ENCODE assay signal across 11 cellular contexts in genomic region chr6:37308084-37308817, GRCh38. TPM values are rescaled to one million over a fixed set of nuclear protein-coding genes. Genes with fewer than 3 reads are reported as not detected.
DNase-seq lines count a peak whose midpoint lies in the region; ATAC-seq and TF ChIP-seq lines count a peak whose summit lies in the region.
"Had no signal": no experiment of that assay in that cellular context is flagged by ENCODE, and none has a peak within 500 bp of the region (broad histone marks: within the 10 kb centered on the region; RNA-seq: fewer than 3 reads in every experiment).

No MANE protein-coding gene starts in this region.

- peak; percentile 15 for DNase-seq in activated CD8-positive, alpha-beta memory T cell treated with anti-CD3 and anti-CD28 coated beads for 24 hours
- no peak for DNase-seq in activated CD8-positive, alpha-beta memory T cell treated with anti-CD3 and anti-CD28 coated beads, Interleukin-2, amount 50 U/mL, for 4 hours
- peak; percentile 58 for DNase-seq in PC-3
- no peak for DNase-seq in left ventricle myocardium inferior
- peak in 1 of 2 donors; percentile 56 for DNase-seq in upper lobe of left lung
- DNase-seq in GM10266 (ENCODE audit: extremely low spot score): no peak
- DNase-seq: foreskin keratinocyte, KBM-7, T-cell had no signal

- TF ChIP-seq POLR2A in upper lobe of left lung (IDR thresholded peaks at IDR 0.05): no peak

- POLR2A ChIA-PET in PC-3 (lab: Charles Lee; ENCODE audit: unreplicated experiment): interaction anchor here (0.6 kb wide), 1 partner anchor 47 kb away, joined by 3 read pairs; no protein-coding TSS in a partner anchor

- H3K27me3 ChIP-seq in PC-3 (ENCODE audit: low read length) (no peaks in the 10 kb centered on the region), left ventricle myocardium inferior (ENCODE audit: low read depth) (no peaks in the 10 kb centered on the region), upper lobe of left lung (no peaks in the 10 kb centered on the region)
- H3K27me3 ChIP-seq: foreskin keratinocyte had no signal

- no peak overlapping the region for H2AFZ ChIP-seq in PC-3 (ENCODE audit: low read length)

- CTCF ChIA-PET in PC-3 (lab: Charles Lee): no interaction called here

- ATAC-seq in PC-3: peak; percentile 24; the same call in 1 of the 2 replicates
- ATAC-seq in upper lobe of left lung (ENCODE audit: low FRiP score in 2 of 2): peak; percentile 50 to 58
- no peak for ATAC-seq in HG02981 (IDR thresholded peaks at IDR 0.05; ENCODE audit: unreplicated experiment)
- no peak for ATAC-seq in GM18502 (IDR thresholded peaks at IDR 0.05; ENCODE audit: poor library complexity, unreplicated experiment)
- ATAC-seq: foreskin keratinocyte, T-cell had no signal

- H3K4me3 ChIP-seq in PC-3 (ENCODE audit: low read length) (no peak overlapping the region), left ventricle myocardium inferior (no peak overlapping the region), upper lobe of left lung (no peak overlapping the region)

- intact Hi-C loops in PC-3 (cut with micrococcal nuclease) (no loop called here), left ventricle myocardium inferior (cut with micrococcal nuclease) (no loop called here)

- H3K79me2 ChIP-seq in PC-3 (ENCODE audit: low read length): no peaks in the 10 kb centered on the region

- WGBS in upper lobe of left lung, 2 donors: 52 to 62% methylated on average over 5 of the region's 5 CpGs

- no peaks in the 10 kb centered on the region for H3K9me2 ChIP-seq in PC-3 (replicated peaks; ENCODE audit: low read length)

- no peak for TF ChIP-seq CTCF in PC-3 (conservative IDR thresholded peaks at IDR 0.05; ENCODE audit: low read depth, low read length)
- TF ChIP-seq CTCF in left ventricle myocardium inferior (IDR thresholded peaks at IDR 0.05; ENCODE audit: borderline replicate concordance): no peak
- no peak for TF ChIP-seq CTCF in upper lobe of left lung (IDR thresholded peaks at IDR 0.05)
- no peak for TF ChIP-seq CTCF in GM10266 (IDR thresholded peaks at IDR 0.05; ENCODE audit: control insufficient read depth, insufficient read depth, low read depth, missing control alignments)

- H3K9ac ChIP-seq in PC-3 (ENCODE audit: low read length): no peak overlapping the region

- no peaks in the 10 kb centered on the region for H3K9me3 ChIP-seq in PC-3 (ENCODE audit: low read length)
- H3K9me3 ChIP-seq in left ventricle myocardium inferior (replicated peaks): no peaks in the 10 kb centered on the region
- no peaks in the 10 kb centered on the region for H3K9me3 ChIP-seq in upper lobe of left lung

- H3K27ac ChIP-seq in PC-3 (ENCODE audit: low read length) (no peak overlapping the region), left ventricle myocardium inferior (replicated peaks) (peak overlapping the region; percentile 1), upper lobe of left lung (peak overlapping the region in 3 of 4 donors; percentile 15 to 58 (median 27))
- H3K27ac ChIP-seq: foreskin keratinocyte had no signal

- no peaks in the 10 kb centered on the region for H4K20me1 ChIP-seq in PC-3 (ENCODE audit: low read length)

- TF ChIP-seq EP300 in upper lobe of left lung (IDR thresholded peaks at IDR 0.05): no peak

- BruUV-seq in PC-3 (replicated peaks; lab: Mats Ljungman, UMichigan): no TSS peak

- H3K4me1 ChIP-seq in PC-3 (ENCODE audit: insufficient read depth, low read length) (peaks cover 4% of the 10 kb centered on the region; the same call in 1 of the 2 replicates), left ventricle myocardium inferior (peaks cover 24% of the 10 kb centered on the region), upper lobe of left lung (peaks cover 0 to 12% (median 5%) of the 10 kb centered on the region in 4 donors)

- 0 out of 2 replicates have a peak, but pooled peaks cover 9% of the 10 kb centered on the region for H3K36me3 ChIP-seq in PC-3 (ENCODE audit: low read depth, low read length)
- H3K36me3 ChIP-seq in left ventricle myocardium inferior: peaks cover 23% of the 10 kb centered on the region
- peaks cover 0 to 22% (median 8%) of the 10 kb centered on the region in 4 donors for H3K36me3 ChIP-seq in upper lobe of left lung

- H3K4me2 ChIP-seq in PC-3 (ENCODE audit: low read length): no peak overlapping the region; the same call in 1 of the 2 replicates

- H3F3A ChIP-seq in PC-3 (ENCODE audit: low read length, unreplicated experiment): no peaks in the 10 kb centered on the region

RNA-seq across cellular contexts. Expression of gene RNF8, which starts 45.5 kb away (rescaled TPM):
- total RNA-seq in PC-3 (2014; rRNA removed) (20.2 and 28.1 TPM in 2 replicates), left ventricle myocardium inferior (16.1 TPM), upper lobe of left lung (10 to 100 TPM; 14.7 to 32.3 (median 17.1) TPM)

RNA-seq across cellular contexts. Expression of gene TMEM217, which starts 50.3 kb away (rescaled TPM):
- 2.2 and 2.4 TPM in 2 replicates for total RNA-seq in PC-3 (2014; rRNA removed)
- 0.80 TPM for total RNA-seq in left ventricle myocardium inferior
- 1 to 10 TPM in 4 of 6 donors, under 1 TPM in 2; 0.67 to 3.4 (median 1.1) TPM for total RNA-seq in upper lobe of left lung

RNA-seq across cellular contexts. Expression of gene TBC1D22B, which starts 50.7 kb away (rescaled TPM):
- total RNA-seq in PC-3 (2014; rRNA removed): 9.1 and 9.6 TPM in 2 replicates
- 6.1 TPM for total RNA-seq in left ventricle myocardium inferior
- 10 to 100 TPM in 5 of 6 donors, 1 to 10 TPM in 1; 10.0 to 17.8 (median 10.9) TPM for total RNA-seq in upper lobe of left lung

Comparison
In these comparisons a context has a peak if more than half of its experiments do, and no peak if none do; other contexts are left out.
1. DNase-seq: peak in activated CD8-positive, alpha-beta memory T cell treated with anti-CD3 and anti-CD28 coated beads for 24 hours (single experiment) and PC-3 (single experiment); none in activated CD8-positive, alpha-beta memory T cell treated with anti-CD3 and anti-CD28 coated beads, Interleukin-2, amount 50 U/mL, for 4 hours (single experiment), left ventricle myocardium inferior (single experiment) and GM10266 (single experiment).
2. ATAC-seq: peak in PC-3 (single experiment) and upper lobe of left lung (2 of 2); none in HG02981 (single experiment) and GM18502 (single experiment).